ENCODE assay signal across 15 cellular contexts in the genomic region with DNA sequence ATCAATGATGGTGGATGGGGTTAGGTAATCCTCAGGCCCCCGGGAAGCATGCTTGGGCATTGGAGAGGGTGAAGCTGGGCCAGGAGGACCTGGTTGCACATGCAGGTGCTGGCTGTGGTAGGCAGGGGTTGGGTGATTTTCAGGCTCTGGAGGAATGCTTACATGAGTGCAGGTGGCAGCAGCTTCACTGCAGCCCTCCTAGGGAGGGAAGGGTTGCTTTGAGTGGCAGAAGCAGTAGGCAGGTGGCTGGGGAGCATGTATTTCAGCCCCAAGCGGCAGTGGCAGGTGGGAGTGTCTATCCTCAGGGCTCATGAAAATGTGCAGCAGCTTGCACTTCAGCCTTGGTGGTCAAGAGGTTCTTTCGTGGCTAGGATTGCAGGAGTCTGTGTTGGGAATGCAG.
DNase-seq lines count a peak whose midpoint lies in the region; TF ChIP-seq lines count a peak whose summit lies in the region.
"Had no signal": no experiment of that assay in that cellular context is flagged by ENCODE, and none has a peak within 500 bp of the region (broad histone marks: within the 10 kb centered on the region; RNA-seq: fewer than 3 reads in every experiment).

No MANE protein-coding gene starts in this region.

- peak overlapping the region; percentile 89 for H3K4me2 ChIP-seq in DOHH2 (ENCODE audit: low read length)

- no peaks in the 10 kb centered on the region for H3K36me3 ChIP-seq in DOHH2 (ENCODE audit: control insufficient read depth, low read length)

- H4K20me1 ChIP-seq in DOHH2 (ENCODE audit: control insufficient read depth, insufficient read depth, low read depth, low read length) = no peaks in the 10 kb centered on the region

- peaks cover 49% of the 10 kb centered on the region for H3K4me1 Mint-ChIP-seq in activated CD4-positive, alpha-beta T cell treated with anti-CD3 and anti-CD28 coated beads, Interleukin-2, amount 10 ng/mL, durations not matched to agents 24 days and 14 days
- H3K4me1 Mint-ChIP-seq in activated T-cell treated with anti-CD3 and anti-CD28 coated beads, Interleukin-2, amount 50 U/mL, for 24 hours (ENCODE audit: low read depth) = peaks cover 32% of the 10 kb centered on the region

- H3K9me3 Mint-ChIP-seq in activated CD4-positive, alpha-beta T cell treated with anti-CD3 and anti-CD28 coated beads, Interleukin-2, amount 10 ng/mL, durations not matched to agents 24 days and 14 days = peaks cover 24% of the 10 kb centered on the region
- peaks cover under 1% of the 10 kb centered on the region for H3K9me3 Mint-ChIP-seq in activated T-cell treated with anti-CD3 and anti-CD28 coated beads, Interleukin-2, amount 50 U/mL, for 24 hours

- peaks cover 23% of the 10 kb centered on the region for H3F3A ChIP-seq in DOHH2 (ENCODE audit: control insufficient read depth, insufficient read depth)

- H3K36me3 Mint-ChIP-seq in activated CD4-positive, alpha-beta T cell treated with anti-CD3 and anti-CD28 coated beads, Interleukin-2, amount 10 ng/mL, durations not matched to agents 24 days and 14 days (ENCODE audit: low read depth) = peaks cover 8% of the 10 kb centered on the region
- no peaks in the 10 kb centered on the region for H3K36me3 Mint-ChIP-seq in activated T-cell treated with anti-CD3 and anti-CD28 coated beads, Interleukin-2, amount 50 U/mL, for 24 hours (ENCODE audit: low read depth)
- H3K36me3 Mint-ChIP-seq: CD4-positive, alpha-beta memory T cell had no signal

- no peaks in the 10 kb centered on the region for H3K27me3 Mint-ChIP-seq in activated CD4-positive, alpha-beta T cell treated with anti-CD3 and anti-CD28 coated beads, Interleukin-2, amount 10 ng/mL, durations not matched to agents 24 days and 14 days
- peaks cover 58% of the 10 kb centered on the region for H3K27me3 Mint-ChIP-seq in activated T-cell treated with anti-CD3 and anti-CD28 coated beads, Interleukin-2, amount 50 U/mL, for 24 hours

- peaks cover 82% of the 10 kb centered on the region for H3K4me1 ChIP-seq in DOHH2 (ENCODE audit: control insufficient read depth, low read length)

- peaks cover 2% of the 10 kb centered on the region; the same call in 1 of the 2 replicates for H3K9me3 ChIP-seq in DOHH2 (ENCODE audit: control insufficient read depth, insufficient read depth, low read length)

- H3K27me3 ChIP-seq in DOHH2 (ENCODE audit: control insufficient read depth, low read length) = no peaks in the 10 kb centered on the region

- peak overlapping the region; percentile 40 for H3K4me3 ChIP-seq in DOHH2 (ENCODE audit: low read length)

- no peak for DNase-seq in activated CD4-positive, alpha-beta T cell treated with anti-CD3 and anti-CD28 coated beads, Interleukin-2, amount 10 ng/mL, durations not matched to agents 24 days and 14 days
- no peak for DNase-seq in activated CD4-positive, alpha-beta T cell treated with anti-CD3 and anti-CD28 coated beads for 1 hour
- DNase-seq in myocyte (ENCODE audit: low read depth) = peak; percentile 53
- no peak for DNase-seq in activated T-cell treated with anti-CD3 and anti-CD28 coated beads, Interleukin-2, amount 50 U/mL, for 24 hours
- DNase-seq in posterior cingulate gyrus = no peak
- DNase-seq in AG08395 (ENCODE audit: low spot score) = no peak
- DNase-seq: AML-193; CD4-positive, alpha-beta memory T cell; NCI-H1105 treated with DMSO at 0.1 percent for 48 hours; NCI-H2171; NCI-H446 treated with DMSO at 0.1 percent for 48 hours; OCI-M1 had no signal

- no peaks in the 10 kb centered on the region; the same call in 1 of the 2 replicates for H3K9me2 ChIP-seq in DOHH2 (replicated peaks; ENCODE audit: control insufficient read depth, low read length)

- H3K4me3 Mint-ChIP-seq in activated CD4-positive, alpha-beta T cell treated with anti-CD3 and anti-CD28 coated beads, Interleukin-2, amount 10 ng/mL, durations not matched to agents 24 days and 14 days = no peak overlapping the region
- H3K4me3 Mint-ChIP-seq in activated T-cell treated with anti-CD3 and anti-CD28 coated beads, Interleukin-2, amount 50 U/mL, for 24 hours = no peak overlapping the region
- H3K4me3 Mint-ChIP-seq: CD4-positive, alpha-beta memory T cell had no signal

- H3K79me2 ChIP-seq in DOHH2 (ENCODE audit: control insufficient read depth, low read length) = no peaks in the 10 kb centered on the region

- TF ChIP-seq CTCF in DOHH2 (IDR thresholded peaks at IDR 0.05; ENCODE audit: low read depth, low read length, poor library complexity, severe bottlenecking) = no peak

- intact Hi-C loops in activated CD4-positive, alpha-beta T cell treated with anti-CD3 and anti-CD28 coated beads, Interleukin-2, amount 10 ng/mL, durations not matched to agents 24 days and 14 days (cut with micrococcal nuclease) = no loop called here
- intact Hi-C loops in posterior cingulate gyrus (cut with DNase I) = no loop called here

- TF ChIP-seq POLR2A in Raji (IDR thresholded peaks at IDR 0.05; ENCODE audit: insufficient read depth, low read depth, low read length) = peak; percentile 30; the same call in 1 of the 2 replicates

- peak overlapping the region; percentile 83 for H3K27ac Mint-ChIP-seq in activated CD4-positive, alpha-beta T cell treated with anti-CD3 and anti-CD28 coated beads, Interleukin-2, amount 10 ng/mL, durations not matched to agents 24 days and 14 days
- H3K27ac Mint-ChIP-seq in activated T-cell treated with anti-CD3 and anti-CD28 coated beads, Interleukin-2, amount 50 U/mL, for 24 hours = no peak overlapping the region
- H3K27ac Mint-ChIP-seq: CD4-positive, alpha-beta memory T cell had no signal

- H3K27ac ChIP-seq in DOHH2 (ENCODE audit: low read depth, low read length) = peak overlapping the region; percentile 95
- H3K27ac ChIP-seq: RWPE1 had no signal
